Comparison of ENCODE assay signal across 22 cellular contexts in the genomic region with DNA sequence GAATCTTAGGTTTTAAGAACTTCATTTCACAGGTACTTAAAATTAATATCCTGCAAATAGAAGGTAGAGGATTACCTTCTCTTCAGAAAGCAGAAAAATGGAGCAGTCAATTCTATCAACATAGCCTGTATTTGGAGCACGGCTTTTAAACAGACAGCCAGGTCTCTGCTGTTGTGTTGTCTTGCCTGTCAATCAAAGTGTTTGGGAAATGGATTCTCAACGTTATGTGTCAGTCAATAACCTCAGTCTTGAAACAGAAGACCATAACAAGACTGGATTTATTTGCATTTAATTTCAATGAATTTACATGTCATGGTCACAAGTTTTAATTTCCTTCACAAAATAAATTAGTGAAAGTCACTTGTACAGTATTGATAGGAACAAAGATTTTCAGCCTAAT.
"Had no signal": no experiment of that assay in that cellular context is flagged by ENCODE, and none has a peak within 500 bp of the region (broad histone marks: within the 10 kb centered on the region; RNA-seq: fewer than 3 reads in every experiment).

No MANE protein-coding gene starts in this region.

- H3K9me3 ChIP-seq: esophagus muscularis mucosa, gastroesophageal sphincter, left lung, lower lobe of right lung, mucosa of descending colon had no signal

- DNase-seq: dermis blood vessel endothelial cell; dorsolateral prefrontal cortex; effector CD4-positive, alpha-beta T cell; effector memory CD4-positive, alpha-beta T cell; foreskin keratinocyte; heart left ventricle; hippocampal formation; islet precursor cell; kidney; kidney glomerular epithelial cell; left lung; left ventricle myocardium superior; lower lobe of right lung; mesenchymal stem cell; mucosa of descending colon; naive B cell had no signal

- FAIRE-seq: colon, endothelial cell of umbilical vein, frontal cortex had no signal

- H3K27me3 ChIP-seq: dorsolateral prefrontal cortex, esophagus muscularis mucosa, foreskin keratinocyte, gastroesophageal sphincter, heart left ventricle, left lung had no signal

- H3K4me3 ChIP-seq: coronary artery, dorsolateral prefrontal cortex, esophagus muscularis mucosa, gastroesophageal sphincter, heart left ventricle, left lung, lower lobe of right lung, mucosa of descending colon had no signal

- H3K27ac ChIP-seq: coronary artery, dorsolateral prefrontal cortex, esophagus muscularis mucosa, foreskin keratinocyte, gastroesophageal sphincter, heart left ventricle, left lung, lower lobe of right lung had no signal

- H3K4me1 ChIP-seq: gastroesophageal sphincter, left lung, lower lobe of right lung had no signal

- H3K36me3 ChIP-seq: esophagus muscularis mucosa, gastroesophageal sphincter, heart left ventricle, left lung, lower lobe of right lung had no signal

- ATAC-seq: foreskin keratinocyte, gastroesophageal sphincter, heart left ventricle, left lung, left ventricle myocardium superior, lower lobe of right lung, mucosa of descending colon had no signal
